ENCODE assay signal across 8 cellular contexts in the genomic region with DNA sequence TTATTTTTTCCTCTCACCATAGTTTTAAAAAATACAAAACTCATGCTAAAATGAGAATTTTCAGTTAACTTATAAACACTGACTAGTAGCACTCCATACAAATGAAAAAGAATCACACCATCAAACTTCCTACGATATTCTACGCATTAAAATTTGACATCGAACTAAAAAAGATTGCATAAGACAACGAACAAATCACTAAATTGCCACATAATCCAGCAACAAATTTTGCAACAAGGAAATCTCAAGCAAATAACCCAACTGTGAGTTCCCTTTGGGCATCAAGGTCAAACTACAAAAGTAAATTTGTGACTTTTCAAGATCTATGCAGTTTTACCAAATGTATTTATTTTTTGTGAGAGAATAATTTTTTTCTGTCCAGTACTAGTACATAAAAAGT. TPM values are rescaled to one million over a fixed set of nuclear protein-coding genes. Genes with fewer than 3 reads are reported as not detected.
A peak's percentile ranks its signal among the peaks of the same experiment; 100 is the strongest.
DNase-seq lines count a peak whose midpoint lies in the region; ATAC-seq and TF ChIP-seq lines count a peak whose summit lies in the region.

No MANE protein-coding gene starts in this region.

- no peaks in the 10 kb centered on the region for H3K27me3 Mint-ChIP-seq in activated naive CD8-positive, alpha-beta T cell

- H3K27ac ChIP-seq in cardiac muscle cell = peak overlapping the region; percentile 100
- H3K27ac ChIP-seq in left lung = peak overlapping the region; percentile 100
- H3K27ac ChIP-seq in upper lobe of left lung = peak overlapping the region in 3 of 4 donors; percentile 99 to 100 (median 100)

- H3K36me3 ChIP-seq in cardiac muscle cell (no peaks in the 10 kb centered on the region), left lung (no peaks in the 10 kb centered on the region), upper lobe of left lung (no peaks in the 10 kb centered on the region)

- H3K27me3 ChIP-seq in cardiac muscle cell = no peaks in the 10 kb centered on the region
- H3K27me3 ChIP-seq in left lung = no peaks in the 10 kb centered on the region
- H3K27me3 ChIP-seq in upper lobe of left lung = no peaks in the 10 kb centered on the region

- no peak for TF ChIP-seq EP300 in upper lobe of left lung (IDR thresholded peaks at IDR 0.05)

- no peak for TF ChIP-seq POLR2A in upper lobe of left lung (IDR thresholded peaks at IDR 0.05)

- peaks cover 76% of the 10 kb centered on the region for H3K4me1 Mint-ChIP-seq in activated naive CD8-positive, alpha-beta T cell (ENCODE audit: low read depth)

- intact Hi-C loops in left ventricle myocardium superior (cut with micrococcal nuclease) (no loop called here), left lung (cut with DNase I) (no loop called here)

- H3K4me1 ChIP-seq in cardiac muscle cell (ENCODE audit: low read depth) (peaks cover 5% of the 10 kb centered on the region), left lung (peaks cover 12 to 72% of the 10 kb centered on the region in 2 donors), upper lobe of left lung (peaks cover 19 to 36% (median 26%) of the 10 kb centered on the region in 4 donors)

- no peak for ATAC-seq in left ventricle myocardium superior
- ATAC-seq in left lung = no peak
- ATAC-seq in upper lobe of left lung (ENCODE audit: low FRiP score in 2 of 2) = no peak
- ATAC-seq in HG02840 (IDR thresholded peaks at IDR 0.05; ENCODE audit: low FRiP score, unreplicated experiment) = no peak

- H3K9me3 Mint-ChIP-seq in activated naive CD8-positive, alpha-beta T cell (ENCODE audit: low read depth) = no peaks in the 10 kb centered on the region

- TF ChIP-seq CTCF in cardiac muscle cell (IDR thresholded peaks at IDR 0.05; ENCODE audit: low read depth, low read length) (no peak), left lung (IDR thresholded peaks at IDR 0.05) (no peak), upper lobe of left lung (IDR thresholded peaks at IDR 0.05) (no peak)

- peaks cover 8% of the 10 kb centered on the region for H3K36me3 Mint-ChIP-seq in activated naive CD8-positive, alpha-beta T cell

- H3K4me3 ChIP-seq in cardiac muscle cell (peak overlapping the region; percentile 98), left lung (peak overlapping the region; percentile 83 to 96), upper lobe of left lung (peak overlapping the region in 3 of 4 donors; percentile 87 to 97 (median 88))

- H3K9me3 ChIP-seq in cardiac muscle cell (ENCODE audit: low read depth) (no peaks in the 10 kb centered on the region), left lung (no peaks in the 10 kb centered on the region), upper lobe of left lung (no peaks in the 10 kb centered on the region)

- 22 to 55% methylated on average over 4 of the region's 4 CpGs for WGBS in upper lobe of left lung, 2 donors

- H3K4me3 Mint-ChIP-seq in activated naive CD8-positive, alpha-beta T cell = peak overlapping the region; percentile 94

- H3K27ac Mint-ChIP-seq in activated naive CD8-positive, alpha-beta T cell = peak overlapping the region; percentile 83

- peak in 1 of 2 donors; percentile 27 for DNase-seq in cardiac muscle cell (ENCODE audit: low read depth in 1 of 2, low spot score in 1 of 2)
- no peak for DNase-seq in left ventricle myocardium superior
- no peak for DNase-seq in left lung
- no peak for DNase-seq in upper lobe of left lung
- no peak for DNase-seq in stimulated activated CD8-positive, alpha-beta memory T cell treated with anti-CD3 and anti-CD28 coated beads, Interleukin-4, amount 100 ng/mL, for 48 hours
- no peak for DNase-seq in middle frontal gyrus (ENCODE audit: extremely low spot score, low spot score)

RNA-seq across cellular contexts. Expression of a gene that starts 1.5 kb away (rescaled TPM):
- total RNA-seq in cardiac muscle cell (23.9 and 36.6 TPM in 2 replicates), left ventricle myocardium superior (24.9 TPM), left lung (10 to 100 TPM; 61.4 to 84.9 TPM), upper lobe of left lung (10 to 100 TPM; 43.0 to 79.2 (median 66.9) TPM)
- 40.2 and 56.9 TPM in 2 replicates for polyA plus RNA-seq in cardiac muscle cell

RNA-seq across cellular contexts. Expression of a gene that starts 32.0 kb away (rescaled TPM):
- not detected in 2 replicates for total RNA-seq in cardiac muscle cell
- not detected in 2 replicates for polyA plus RNA-seq in cardiac muscle cell
- not detected for total RNA-seq in left ventricle myocardium superior
- under 1 TPM in 1 of 2 donors, not detected in 1; 0.50 TPM for total RNA-seq in left lung
- total RNA-seq in upper lobe of left lung = under 1 TPM in 4 of 6 donors, not detected in 2; 0.55 to 0.79 (median 0.62) TPM
